In the genomic region with DNA sequence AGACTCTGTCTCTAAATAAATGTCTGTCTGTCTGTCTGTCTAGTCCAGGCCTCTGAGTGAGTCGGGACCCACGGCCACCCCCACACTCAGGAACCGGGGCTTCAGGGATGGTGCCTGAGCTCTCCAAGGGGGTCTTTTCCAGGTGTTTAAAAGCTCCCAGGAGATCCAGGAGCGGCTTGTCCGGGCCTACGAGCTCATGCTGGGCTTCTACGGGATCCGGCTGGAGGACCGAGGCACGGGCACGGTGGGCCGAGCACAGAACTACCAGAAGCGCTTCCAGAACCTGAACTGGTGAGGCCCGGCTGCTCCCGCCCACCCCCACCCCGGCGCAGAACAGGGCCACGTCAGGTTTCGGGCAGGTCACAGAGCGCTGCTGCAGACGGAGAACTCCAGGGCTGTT, we compare ENCODE assay signal across 7 cellular contexts.
"Had no signal": no experiment of that assay in that cellular context is flagged by ENCODE, and none has a peak within 500 bp of the region (broad histone marks: within the 10 kb centered on the region; RNA-seq: fewer than 3 reads in every experiment).

No MANE protein-coding gene starts in this region.

- H3K4me3 ChIP-seq: K562 had no signal

- H3K27ac ChIP-seq: HL-60, KMS-11 had no signal

- H3K9ac ChIP-seq: KMS-11 had no signal

- H3K4me2 ChIP-seq: KMS-11 had no signal

- ATAC-seq: K562 had no signal

- DNase-seq: IMR-90, KBM-7, KG1 had no signal

- FAIRE-seq: HTR-8/SVneo, K562 had no signal
